1 cellular context compared by ENCODE assay signal in genomic region chr17:66842505-66842904, GRCh38.
TF ChIP-seq lines count a peak whose summit lies in the region.

No MANE protein-coding gene starts in this region.

TF ChIP-seq in H1, 55 proteins besides CTCF, POLR2A, EP300 and RAD21 (continued from another document):
- TF ChIP-seq GABPA (IDR thresholded peaks at IDR 0.05; ENCODE audit: borderline replicate concordance, insufficient read depth, low read length) (no peak), NRF1 (IDR thresholded peaks at IDR 0.05; ENCODE audit: low read depth, low read length) (no peak), ATF3 (IDR thresholded peaks at IDR 0.05; ENCODE audit: insufficient read depth, low read depth, low read length) (no peak), JUND (IDR thresholded peaks at IDR 0.05; ENCODE audit: low read length) (no peak), HDAC2 (IDR thresholded peaks at IDR 0.05; ENCODE audit: borderline replicate concordance in 1 of 2, low read depth in 2 of 2, low read length in 2 of 2) (no peak), NANOG (IDR thresholded peaks at IDR 0.05; ENCODE audit: insufficient read depth, low read depth, low read length, poor library complexity, severe bottlenecking) (no peak), POLR2AphosphoS5 (IDR thresholded peaks at IDR 0.05; ENCODE audit: low read depth, low read length) (no peak), KDM4A (IDR thresholded peaks at IDR 0.05; ENCODE audit: low read depth, low read length, severe bottlenecking) (no peak), HDAC6 (IDR thresholded peaks at IDR 0.05; ENCODE audit: low read depth, low read length) (no peak), RXRA (IDR thresholded peaks at IDR 0.05; ENCODE audit: insufficient read depth, low read depth, low read length) (no peak), KDM1A (IDR thresholded peaks at IDR 0.05; ENCODE audit: borderline replicate concordance, low read length) (no peak), SP4 (IDR thresholded peaks at IDR 0.05; ENCODE audit: low read length) (no peak), TAF1 (IDR thresholded peaks at IDR 0.05; ENCODE audit: low read depth, low read length) (no peak), RFX5 (IDR thresholded peaks at IDR 0.05; ENCODE audit: borderline replicate concordance, low read depth, low read length) (no peak)
